ENCODE assay signal across 1 cellular context in genomic region chr3:143036557-143036956, GRCh38.
TF ChIP-seq lines count a peak whose summit lies in the region.

No MANE protein-coding gene starts in this region.

TF ChIP-seq in GM12878, 131 proteins besides CTCF, POLR2A, EP300 and RAD21:
- TF ChIP-seq BMI1 (IDR thresholded peaks at IDR 0.05; ENCODE audit: borderline replicate concordance) = peak; percentile 68
- TF ChIP-seq PAX8 (IDR thresholded peaks at IDR 0.05) = no peak
- TF ChIP-seq RAD51 (IDR thresholded peaks at IDR 0.05) = peak; percentile 55
